Comparison of ENCODE assay signal across 12 cellular contexts in genomic region chr2:27856386-27856785, GRCh38.
"Had no signal": no experiment of that assay in that cellular context is flagged by ENCODE, and none has a peak within 500 bp of the region (broad histone marks: within the 10 kb centered on the region; RNA-seq: fewer than 3 reads in every experiment).

No MANE protein-coding gene starts in this region.

- DNase-seq: activated CD8-positive, alpha-beta memory T cell treated with anti-CD3 and anti-CD28 coated beads, Interleukin-2, amount 50 U/mL, for 48 hours; activated CD8-positive, alpha-beta T cell treated with anti-CD3 and anti-CD28 coated beads for 36 hours; activated naive CD4-positive, alpha-beta T cell treated with anti-CD3 and anti-CD28 coated beads, Interleukin-2, amount 50 U/mL, for 16 hours; cerebellar nuclear complex; gastrocnemius medialis; heart right ventricle; left lung; stimulated activated CD4-positive, alpha-beta T cell treated with anti-CD3 and anti-CD28 coated beads, Interleukin-2, amount 100 ng/mL, for 48 hours; stimulated activated naive CD8-positive, alpha-beta T cell treated with anti-CD3 and anti-CD28 coated beads, Interleukin-15, Interleukin-2, amounts not matched to agents 100 U/mL and 50 U/mL, for 24 hours had no signal

- ATAC-seq: activated CD8-positive, alpha-beta T cell treated with anti-CD3 and anti-CD28 coated beads for 36 hours; gastrocnemius medialis; heart right ventricle; left lung; stimulated activated naive CD8-positive, alpha-beta T cell treated with anti-CD3 and anti-CD28 coated beads, Interleukin-15, Interleukin-2, amounts not matched to agents 100 U/mL and 50 U/mL, for 24 hours had no signal

- H3K27me3 ChIP-seq: gastrocnemius medialis, heart right ventricle, left lung, suprapubic skin had no signal

- H3K27me3 Mint-ChIP-seq: activated CD8-positive, alpha-beta T cell treated with anti-CD3 and anti-CD28 coated beads for 36 hours; type B pancreatic cell had no signal

- H3K36me3 ChIP-seq: gastrocnemius medialis, left lung, suprapubic skin had no signal

- H3K4me1 ChIP-seq: suprapubic skin had no signal

- H3K27ac ChIP-seq: gastrocnemius medialis, left lung, suprapubic skin had no signal

- H3K9me3 ChIP-seq: gastrocnemius medialis, suprapubic skin had no signal

- H3K27ac Mint-ChIP-seq: brain, type B pancreatic cell had no signal

- H3K4me3 ChIP-seq: gastrocnemius medialis, heart right ventricle, left lung, suprapubic skin had no signal

- H3K4me3 Mint-ChIP-seq: activated CD8-positive, alpha-beta T cell treated with anti-CD3 and anti-CD28 coated beads for 36 hours; brain; type B pancreatic cell had no signal
